ENCODE assay signal across 1 cellular context in the genomic region with DNA sequence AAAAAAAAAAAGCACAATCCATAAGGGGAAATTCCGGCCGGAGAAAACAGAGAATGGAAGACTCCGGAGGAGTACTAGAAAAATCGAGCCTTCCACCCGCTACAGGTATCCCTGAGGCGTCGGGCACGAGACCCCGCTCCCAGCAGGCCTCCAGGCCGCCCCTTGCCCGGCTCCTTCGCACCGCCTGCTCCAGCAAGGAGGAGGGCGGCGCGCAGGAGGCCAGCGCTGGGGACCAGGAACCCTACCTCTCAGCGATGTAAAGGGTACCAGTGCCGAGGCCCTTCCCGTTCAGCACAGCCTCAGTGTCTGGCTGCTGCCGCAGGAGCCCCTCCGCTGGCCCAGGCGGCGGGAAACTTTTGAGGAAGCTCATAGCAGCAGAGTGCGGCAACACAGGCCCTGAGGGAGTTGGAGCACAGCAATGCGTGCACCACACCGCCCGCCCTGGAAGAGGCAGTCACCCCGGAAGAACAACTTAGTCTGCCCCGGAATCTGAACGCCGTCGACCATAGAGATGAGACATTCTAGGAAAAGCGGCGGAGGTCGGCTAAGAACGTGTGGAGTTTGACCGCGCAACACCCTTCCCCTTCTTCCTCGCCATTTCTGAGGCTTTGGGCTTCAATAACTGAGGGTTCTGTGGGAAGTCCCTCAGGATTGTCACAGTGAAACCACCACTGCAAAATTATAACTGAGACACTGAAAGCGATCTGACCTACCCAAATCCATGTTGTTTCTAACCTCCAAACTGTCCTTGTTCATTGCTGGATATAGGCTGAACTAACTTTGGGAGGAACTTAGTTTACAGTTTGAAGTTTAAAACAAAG.
TF ChIP-seq lines count a peak whose summit lies in the region.

A gene with protein sequence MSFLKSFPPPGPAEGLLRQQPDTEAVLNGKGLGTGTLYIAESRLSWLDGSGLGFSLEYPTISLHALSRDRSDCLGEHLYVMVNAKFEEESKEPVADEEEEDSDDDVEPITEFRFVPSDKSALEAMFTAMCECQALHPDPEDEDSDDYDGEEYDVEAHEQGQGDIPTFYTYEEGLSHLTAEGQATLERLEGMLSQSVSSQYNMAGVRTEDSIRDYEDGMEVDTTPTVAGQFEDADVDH (minus strand): TSS at position 450 of the 821 bp plus-strand sequence. CDS start 80 bp downstream, at position 370.

TF ChIP-seq in K562, 482 proteins besides CTCF, POLR2A, EP300 and RAD21 (continued from another document and continues in another):
- TF ChIP-seq NELFE (IDR thresholded peaks at IDR 0.05; ENCODE audit: insufficient read depth, insufficient read length) (no peak), CBX2 (IDR thresholded peaks at IDR 0.05; ENCODE audit: insufficient read depth, low read length, poor library complexity, severe bottlenecking) (no peak), E2F5 (CRISPR knock-in tag; IDR thresholded peaks at IDR 0.05) (no peak), NRF1 (conservative IDR thresholded peaks at IDR 0.05 in 1 of 2, IDR thresholded peaks at IDR 0.05 in 1 of 2) (peak; percentile 50 to 66), RBFOX2 (IDR thresholded peaks at IDR 0.05; ENCODE audit: low read depth, low read length) (peak; percentile 97), ZNF717 (CRISPR knock-in tag; IDR thresholded peaks at IDR 0.05) (no peak), STAG1 (CRISPR knock-in tag; IDR thresholded peaks at IDR 0.05; ENCODE audit: borderline replicate concordance) (no peak), ZSCAN29 (IDR thresholded peaks at IDR 0.05) (no peak), MYBL2 (IDR thresholded peaks at IDR 0.05; ENCODE audit: low read depth) (no peak), MYBL2 (CRISPR knock-in tag; IDR thresholded peaks at IDR 0.05; ENCODE audit: borderline replicate concordance) (no peak), COPS2 (conservative IDR thresholded peaks at IDR 0.05) (no peak), TAF1 (IDR thresholded peaks at IDR 0.05; ENCODE audit: control insufficient read depth, extremely low read depth, insufficient read depth, low read length, severe bottlenecking) (peak; percentile 99), DEAF1 (CRISPR knock-in tag; IDR thresholded peaks at IDR 0.05) (0 out of 2 replicates have a peak, but pooled peaks have one; percentile 9), POLR2B (IDR thresholded peaks at IDR 0.05; ENCODE audit: low read depth, partially characterized antibody) (peak; percentile 93), ZBTB8A (IDR thresholded peaks at IDR 0.05; ENCODE audit: partially characterized antibody) (no peak), ELK3 (CRISPR knock-in tag; IDR thresholded peaks at IDR 0.05) (no peak), ZNF518B (CRISPR knock-in tag; IDR thresholded peaks at IDR 0.05) (no peak), BRCA1 (IDR thresholded peaks at IDR 0.05) (no peak), BRCA1 (CRISPR knock-in tag; IDR thresholded peaks at IDR 0.05) (no peak), ARID2 (IDR thresholded peaks at IDR 0.05) (no peak), ZNF146 (CRISPR knock-in tag; IDR thresholded peaks at IDR 0.05; ENCODE audit: unreplicated experiment) (no peak), KAT8 (IDR thresholded peaks at IDR 0.05; ENCODE audit: low read depth) (no peak), PTTG1 (tag; IDR thresholded peaks at IDR 0.05; ENCODE audit: low read depth) (peak; percentile 49; the same call in 1 of the 2 replicates), THRAP3 (IDR thresholded peaks at IDR 0.05; ENCODE audit: borderline replicate concordance) (peak; percentile 71; the same call in 1 of the 2 replicates), BMI1 (IDR thresholded peaks at IDR 0.05; ENCODE audit: low read length) (no peak), PTBP1 (IDR thresholded peaks at IDR 0.05; ENCODE audit: low read depth, low read length) (0 out of 2 replicates have a peak, but pooled peaks have one; percentile 2), RNF219 (CRISPR knock-in tag; IDR thresholded peaks at IDR 0.05) (no peak), CCAR2 (IDR thresholded peaks at IDR 0.05; ENCODE audit: low read depth, low read length) (no peak), POU5F1 (IDR thresholded peaks at IDR 0.05; ENCODE audit: borderline replicate concordance, low read depth, low read length, partially characterized antibody) (no peak), RBM15 (IDR thresholded peaks at IDR 0.05; ENCODE audit: insufficient read depth, low read length) (no peak), MEIS2 (IDR thresholded peaks at IDR 0.05; ENCODE audit: partially characterized antibody) (no peak), ZFX (CRISPR knock-in tag; IDR thresholded peaks at IDR 0.05) (peak; percentile 95), DLX4 (CRISPR knock-in tag; IDR thresholded peaks at IDR 0.05) (no peak), RFX7 (CRISPR knock-in tag; IDR thresholded peaks at IDR 0.05) (no peak), ZNF77 (CRISPR knock-in tag; IDR thresholded peaks at IDR 0.05) (no peak), PRPF4 (IDR thresholded peaks at IDR 0.05; ENCODE audit: insufficient read depth, low read depth, low read length, poor library complexity, severe bottlenecking) (no peak), ZNF668 (CRISPR knock-in tag; IDR thresholded peaks at IDR 0.05) (no peak), MTF1 (CRISPR knock-in tag; IDR thresholded peaks at IDR 0.05; ENCODE audit: borderline replicate concordance) (no peak), SIN3B (IDR thresholded peaks at IDR 0.05; ENCODE audit: low read depth) (peak; percentile 79), TARDBP (IDR thresholded peaks at IDR 0.05) (no peak), ZNF274 (IDR thresholded peaks at IDR 0.05; ENCODE audit: borderline replicate concordance, low read depth, low read length) (no peak), CEBPG (CRISPR knock-in tag; IDR thresholded peaks at IDR 0.05) (peak; percentile 19; the same call in 1 of the 2 replicates), CEBPG (tag; conservative IDR thresholded peaks at IDR 0.05 in 1 of 2, IDR thresholded peaks at IDR 0.05 in 1 of 2) (no peak), HDAC1 (IDR thresholded peaks at IDR 0.05) (peak; percentile 30 to 94; a peak in 2 of 4 replicates), KAT7 (CRISPR knock-in tag; IDR thresholded peaks at IDR 0.05; ENCODE audit: borderline replicate concordance) (no peak), HNRNPUL1 (IDR thresholded peaks at IDR 0.05; ENCODE audit: low read length) (no peak)
- TF ChIP-seq, protein P1, sequence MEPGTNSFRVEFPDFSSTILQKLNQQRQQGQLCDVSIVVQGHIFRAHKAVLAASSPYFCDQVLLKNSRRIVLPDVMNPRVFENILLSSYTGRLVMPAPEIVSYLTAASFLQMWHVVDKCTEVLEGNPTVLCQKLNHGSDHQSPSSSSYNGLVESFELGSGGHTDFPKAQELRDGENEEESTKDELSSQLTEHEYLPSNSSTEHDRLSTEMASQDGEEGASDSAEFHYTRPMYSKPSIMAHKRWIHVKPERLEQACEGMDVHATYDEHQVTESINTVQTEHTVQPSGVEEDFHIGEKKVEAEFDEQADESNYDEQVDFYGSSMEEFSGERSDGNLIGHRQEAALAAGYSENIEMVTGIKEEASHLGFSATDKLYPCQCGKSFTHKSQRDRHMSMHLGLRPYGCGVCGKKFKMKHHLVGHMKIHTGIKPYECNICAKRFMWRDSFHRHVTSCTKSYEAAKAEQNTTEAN (CRISPR knock-in tag; IDR thresholded peaks at IDR 0.05), result 0 out of 2 replicates have a peak, but pooled peaks have one; percentile 33
- TF ChIP-seq, protein P2, sequence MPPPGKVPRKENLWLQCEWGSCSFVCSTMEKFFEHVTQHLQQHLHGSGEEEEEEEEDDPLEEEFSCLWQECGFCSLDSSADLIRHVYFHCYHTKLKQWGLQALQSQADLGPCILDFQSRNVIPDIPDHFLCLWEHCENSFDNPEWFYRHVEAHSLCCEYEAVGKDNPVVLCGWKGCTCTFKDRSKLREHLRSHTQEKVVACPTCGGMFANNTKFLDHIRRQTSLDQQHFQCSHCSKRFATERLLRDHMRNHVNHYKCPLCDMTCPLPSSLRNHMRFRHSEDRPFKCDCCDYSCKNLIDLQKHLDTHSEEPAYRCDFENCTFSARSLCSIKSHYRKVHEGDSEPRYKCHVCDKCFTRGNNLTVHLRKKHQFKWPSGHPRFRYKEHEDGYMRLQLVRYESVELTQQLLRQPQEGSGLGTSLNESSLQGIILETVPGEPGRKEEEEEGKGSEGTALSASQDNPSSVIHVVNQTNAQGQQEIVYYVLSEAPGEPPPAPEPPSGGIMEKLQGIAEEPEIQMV (tag; conservative IDR thresholded peaks at IDR 0.05; ENCODE audit: low read depth), result no peak
- TF ChIP-seq, protein P3, sequence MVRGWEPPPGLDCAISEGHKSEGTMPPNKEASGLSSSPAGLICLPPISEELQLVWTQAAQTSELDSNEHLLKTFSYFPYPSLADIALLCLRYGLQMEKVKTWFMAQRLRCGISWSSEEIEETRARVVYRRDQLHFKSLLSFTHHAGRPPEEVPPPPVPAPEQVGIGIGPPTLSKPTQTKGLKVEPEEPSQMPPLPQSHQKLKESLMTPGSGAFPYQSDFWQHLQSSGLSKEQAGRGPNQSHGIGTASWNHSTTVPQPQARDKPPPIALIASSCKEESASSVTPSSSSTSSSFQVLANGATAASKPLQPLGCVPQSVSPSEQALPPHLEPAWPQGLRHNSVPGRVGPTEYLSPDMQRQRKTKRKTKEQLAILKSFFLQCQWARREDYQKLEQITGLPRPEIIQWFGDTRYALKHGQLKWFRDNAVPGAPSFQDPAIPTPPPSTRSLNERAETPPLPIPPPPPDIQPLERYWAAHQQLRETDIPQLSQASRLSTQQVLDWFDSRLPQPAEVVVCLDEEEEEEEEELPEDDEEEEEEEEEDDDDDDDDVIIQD (CRISPR knock-in tag; IDR thresholded peaks at IDR 0.05), result no peak
